In genomic region chr12:108712164-108712924, GRCh38 we compare ENCODE assay signal across 16 cellular contexts. TPM values are rescaled to one million over a fixed set of nuclear protein-coding genes. Genes with fewer than 3 reads are reported as not detected.
A peak's percentile ranks its signal among the peaks of the same experiment; 100 is the strongest.
DNase-seq lines count a peak whose midpoint lies in the region; ATAC-seq and TF ChIP-seq lines count a peak whose summit lies in the region.
"Had no signal": no experiment of that assay in that cellular context is flagged by ENCODE, and none has a peak within 500 bp of the region (broad histone marks: within the 10 kb centered on the region; RNA-seq: fewer than 3 reads in every experiment).

No MANE protein-coding gene starts in this region.

- peaks cover 45% of the 10 kb centered on the region for H3K4me1 ChIP-seq in suprapubic skin

- H3K4me3 ChIP-seq in GM06990 (replicated peaks; ENCODE audit: low read depth, low read length) (no peak overlapping the region), suprapubic skin (no peak overlapping the region)

- no peak for TF ChIP-seq POLR2A in suprapubic skin (IDR thresholded peaks at IDR 0.05)

- H3K27me3 ChIP-seq in GM06990 (replicated peaks; ENCODE audit: control insufficient read depth, insufficient read depth, low read length) (no peaks in the 10 kb centered on the region), suprapubic skin (no peaks in the 10 kb centered on the region)

- intact Hi-C loops in activated B cell treated with CpG ODN at 0.5 μM for 24 hours (cut with micrococcal nuclease), result loop anchor here (1.0 to 5.0 kb wide), 2 partner anchors 19 to 45 kb away; partner anchors contain the start of gene CORO1C

- H3K9me3 ChIP-seq in suprapubic skin, result no peaks in the 10 kb centered on the region

- H3K36me3 Mint-ChIP-seq in IgD-negative memory B cell (peaks cover 2% of the 10 kb centered on the region), activated B cell treated with CpG ODN at 0.5 μM for 24 hours (ENCODE audit: low read depth) (peaks cover 11% of the 10 kb centered on the region), naive B cell (peaks cover 8 to 10% of the 10 kb centered on the region in 2 donors)

- TF ChIP-seq CTCF in GM06990 (IDR thresholded peaks at IDR 0.05; ENCODE audit: insufficient read depth, low read length, poor library complexity, severe bottlenecking) (no peak), activated B cell treated with CpG ODN at 0.5 μM for 24 hours (IDR thresholded peaks at IDR 0.05) (no peak), suprapubic skin (IDR thresholded peaks at IDR 0.05) (no peak)

- ATAC-seq in activated B cell treated with CpG ODN at 0.5 μM for 24 hours (ENCODE audit: low read depth) (peak; percentile 73), naive B cell (ENCODE audit: low read depth in 2 of 2) (peak; percentile 83), HG02852 (IDR thresholded peaks at IDR 0.05; ENCODE audit: unreplicated experiment) (no peak)
- ATAC-seq: stimulated activated naive CD8-positive, alpha-beta T cell treated with anti-CD3 and anti-CD28 coated beads, Interleukin-15, Interleukin-2, amounts not matched to agents 100 U/mL and 50 U/mL, for 24 hours had no signal

- WGBS in suprapubic skin, result 79% methylated on average over 12 of the region's 12 CpGs

- CTCF ChIA-PET in activated B cell treated with CpG ODN at 0.5 μM for 24 hours (lab: Charles Lee), result interaction anchor here (0.6 to 1.0 kb wide), 2 partner anchors 23 to 47 kb away, joined by 3 to 4 read pairs; no protein-coding TSS in a partner anchor

- peaks cover 1% of the 10 kb centered on the region for H3K36me3 ChIP-seq in GM06990 (ENCODE audit: control insufficient read depth, insufficient read depth, low read length)
- no peaks in the 10 kb centered on the region for H3K36me3 ChIP-seq in suprapubic skin

- POLR2A ChIA-PET in activated B cell treated with CpG ODN at 0.5 μM for 24 hours (lab: Charles Lee), result interaction anchor here (0.7 to 3.4 kb wide), 6 partner anchors 18 to 150 kb away, joined by 3 to 12 read pairs (median 6); no protein-coding TSS in a partner anchor

- DNase-seq in GM06990 (ENCODE audit: extremely low read depth, insufficient read length) (peak; percentile 46), activated B cell treated with CpG ODN at 0.5 μM for 24 hours (no peak), naive B cell (peak; percentile 25), hepatic stellate cell (ENCODE audit: low spot score) (no peak), suprapubic skin (ENCODE audit: low spot score in 2 of 2) (no peak), GM19238 (ENCODE audit: insufficient read length, low spot score) (no peak)
- DNase-seq: activated CD4-positive, alpha-beta T cell treated with anti-CD3 and anti-CD28 coated beads, Interleukin-2, amount 50 U/mL, for 1 hour; NCI-H1417; NCI-H774; posterior cingulate gyrus; stimulated activated CD4-positive, alpha-beta T cell treated with anti-CD3 and anti-CD28 coated beads, Interleukin-2, amount 100 ng/mL, for 48 hours; stimulated activated naive CD8-positive, alpha-beta T cell treated with anti-CD3 and anti-CD28 coated beads, Interleukin-15, Interleukin-2, amounts not matched to agents 100 U/mL and 50 U/mL, for 24 hours; T-helper 1 cell had no signal

- H3K27ac ChIP-seq in suprapubic skin, result no peak overlapping the region

- no peak for TF ChIP-seq EP300 in suprapubic skin (IDR thresholded peaks at IDR 0.05)

- H3K9me3 Mint-ChIP-seq in IgD-negative memory B cell (no peaks in the 10 kb centered on the region), activated B cell treated with CpG ODN at 0.5 μM for 24 hours (no peaks in the 10 kb centered on the region), naive B cell (no peaks in the 10 kb centered on the region)

- peak overlapping the region; percentile 8 to 73 (median 62) for H3K27ac Mint-ChIP-seq in IgD-negative memory B cell
- H3K27ac Mint-ChIP-seq in activated B cell treated with CpG ODN at 0.5 μM for 24 hours, result peak overlapping the region; percentile 56
- peak overlapping the region in 3 of 6 donors; percentile 54 to 69 (median 57) for H3K27ac Mint-ChIP-seq in naive B cell

- H3K4me1 Mint-ChIP-seq in IgD-negative memory B cell (peaks cover 44 to 57% (median 47%) of the 10 kb centered on the region in 3 donors), activated B cell treated with CpG ODN at 0.5 μM for 24 hours (peaks cover 60% of the 10 kb centered on the region), naive B cell (peaks cover 39 to 62% (median 55%) of the 10 kb centered on the region in 3 donors)

- H3K27me3 Mint-ChIP-seq in IgD-negative memory B cell (no peaks in the 10 kb centered on the region), activated B cell treated with CpG ODN at 0.5 μM for 24 hours (no peaks in the 10 kb centered on the region), naive B cell (no peaks in the 10 kb centered on the region)
- H3K27me3 Mint-ChIP-seq: brain had no signal

- H3K4me3 Mint-ChIP-seq in IgD-negative memory B cell, result peak overlapping the region; percentile 5 to 86 (median 43)
- H3K4me3 Mint-ChIP-seq in activated B cell treated with CpG ODN at 0.5 μM for 24 hours, result peak overlapping the region; percentile 64
- H3K4me3 Mint-ChIP-seq in naive B cell, result peak overlapping the region in 7 of 8 donors; percentile 13 to 88 (median 72)

RNA-seq across cellular contexts. Expression of gene CORO1C, which starts 19.0 kb away (rescaled TPM):
- polyA plus RNA-seq in IgD-negative memory B cell (71.8 TPM), naive B cell (ENCODE audit: low read depth in 6 of 6) (10 to 100 TPM; 71.0 to 84.7 (median 73.4) TPM)
- total RNA-seq in activated B cell treated with CpG ODN at 0.5 μM for 24 hours (68.3 and 69.4 TPM in 2 replicates), suprapubic skin (100 to 1,000 TPM; 117 to 175 (median 142) TPM)

Comparison
In these comparisons a context has a peak if more than half of its experiments do, and no peak if none do; other contexts are left out.
1. DNase-seq: peak in GM06990 (single experiment) and naive B cell (single experiment); none in activated B cell treated with CpG ODN at 0.5 μM for 24 hours (single experiment), hepatic stellate cell (single experiment), suprapubic skin (0 of 2) and GM19238 (single experiment).
2. Peak in every context shown above with its lines, with median percentiles within 50 percentile points of each other: H3K4me3 Mint-ChIP-seq.